Comparison of ENCODE assay signal across 8 cellular contexts in genomic region chr16:23504076-23504452, GRCh38. TPM values are rescaled to one million over a fixed set of nuclear protein-coding genes. Genes with fewer than 3 reads are reported as not detected.
DNase-seq lines count a peak whose midpoint lies in the region; ATAC-seq and TF ChIP-seq lines count a peak whose summit lies in the region.

No MANE protein-coding gene starts in this region.

- POLR2A ChIA-PET in activated CD8-positive, alpha-beta T cell treated with anti-CD3 and anti-CD28 coated beads for 36 hours (lab: Charles Lee), result interaction anchor here (0.9 to 2.4 kb wide), 6 partner anchors 8 to 65 kb away, joined by 3 to 7 read pairs (median 3); partner anchors contain the start of genes EARS2 and UBFD1

- no peaks in the 10 kb centered on the region for H3K9me3 Mint-ChIP-seq in activated naive CD4-positive, alpha-beta T cell treated with anti-CD3 and anti-CD28 coated beads, Interleukin-2, amount 10 ng/mL, durations not matched to agents 7 days and 5 days
- H3K9me3 Mint-ChIP-seq in activated CD8-positive, alpha-beta T cell treated with anti-CD3 and anti-CD28 coated beads for 36 hours, result no peaks in the 10 kb centered on the region

- TF ChIP-seq CTCF in activated CD8-positive, alpha-beta T cell treated with anti-CD3 and anti-CD28 coated beads for 36 hours (IDR thresholded peaks at IDR 0.05), result no peak
- TF ChIP-seq CTCF in right atrium auricular region (IDR thresholded peaks at IDR 0.05), result no peak

- intact Hi-C loops in activated CD8-positive, alpha-beta T cell treated with anti-CD3 and anti-CD28 coated beads for 36 hours (cut with micrococcal nuclease), result no loop called here

- peaks cover 0 to 73% of the 10 kb centered on the region in 2 donors for H3K4me1 ChIP-seq in right atrium auricular region

- H3K4me1 Mint-ChIP-seq in activated naive CD4-positive, alpha-beta T cell treated with anti-CD3 and anti-CD28 coated beads, Interleukin-2, amount 10 ng/mL, durations not matched to agents 7 days and 5 days, result peaks cover 69% of the 10 kb centered on the region
- H3K4me1 Mint-ChIP-seq in activated CD8-positive, alpha-beta T cell treated with anti-CD3 and anti-CD28 coated beads for 36 hours (ENCODE audit: low read depth), result peaks cover 53% of the 10 kb centered on the region

- CTCF ChIA-PET in activated naive CD4-positive, alpha-beta T cell treated with anti-CD3 and anti-CD28 coated beads, Interleukin-2, amount 10 ng/mL, durations not matched to agents 7 days and 5 days (lab: Charles Lee), result interaction anchor here (0.9 to 1.6 kb wide), 4 partner anchors 11 to 93 kb away, joined by 3 to 7 read pairs (median 4); no protein-coding TSS in a partner anchor
- CTCF ChIA-PET in activated CD8-positive, alpha-beta T cell treated with anti-CD3 and anti-CD28 coated beads for 36 hours (lab: Charles Lee), result interaction anchor here (0.9 to 1.5 kb wide), 3 partner anchors 13 to 68 kb away, joined by 3 to 4 read pairs (median 4); no protein-coding TSS in a partner anchor

- H3K27me3 Mint-ChIP-seq in activated naive CD4-positive, alpha-beta T cell treated with anti-CD3 and anti-CD28 coated beads, Interleukin-2, amount 10 ng/mL, durations not matched to agents 7 days and 5 days, result no peaks in the 10 kb centered on the region
- no peaks in the 10 kb centered on the region for H3K27me3 Mint-ChIP-seq in activated CD8-positive, alpha-beta T cell treated with anti-CD3 and anti-CD28 coated beads for 36 hours

- H3K4me3 Mint-ChIP-seq in activated naive CD4-positive, alpha-beta T cell treated with anti-CD3 and anti-CD28 coated beads, Interleukin-2, amount 10 ng/mL, durations not matched to agents 7 days and 5 days, result no peak overlapping the region
- H3K4me3 Mint-ChIP-seq in activated CD8-positive, alpha-beta T cell treated with anti-CD3 and anti-CD28 coated beads for 36 hours, result no peak overlapping the region

- peak overlapping the region; percentile 73 to 76 for H3K27ac ChIP-seq in right atrium auricular region

- no peaks in the 10 kb centered on the region for H3K9me3 ChIP-seq in right atrium auricular region

- H3K36me3 ChIP-seq in right atrium auricular region, result no peaks in the 10 kb centered on the region

- H3K27ac Mint-ChIP-seq in activated naive CD4-positive, alpha-beta T cell treated with anti-CD3 and anti-CD28 coated beads, Interleukin-2, amount 10 ng/mL, durations not matched to agents 7 days and 5 days, result peak overlapping the region; percentile 70
- peak overlapping the region; percentile 41 for H3K27ac Mint-ChIP-seq in activated CD8-positive, alpha-beta T cell treated with anti-CD3 and anti-CD28 coated beads for 36 hours

- H3K27me3 ChIP-seq in right atrium auricular region, result no peaks in the 10 kb centered on the region

- ATAC-seq in activated CD8-positive, alpha-beta T cell treated with anti-CD3 and anti-CD28 coated beads for 36 hours, result no peak
- no peak for ATAC-seq in GM18858 (IDR thresholded peaks at IDR 0.05; ENCODE audit: unreplicated experiment)
- no peak for ATAC-seq in HG02588 (IDR thresholded peaks at IDR 0.05; ENCODE audit: unreplicated experiment)

- H3K36me3 Mint-ChIP-seq in activated naive CD4-positive, alpha-beta T cell treated with anti-CD3 and anti-CD28 coated beads, Interleukin-2, amount 10 ng/mL, durations not matched to agents 7 days and 5 days, result peaks cover 16% of the 10 kb centered on the region
- H3K36me3 Mint-ChIP-seq in activated CD8-positive, alpha-beta T cell treated with anti-CD3 and anti-CD28 coated beads for 36 hours (ENCODE audit: low read depth), result peaks cover 27% of the 10 kb centered on the region

- no peak for DNase-seq in activated naive CD4-positive, alpha-beta T cell treated with anti-CD3 and anti-CD28 coated beads, Interleukin-2, amount 10 ng/mL, durations not matched to agents 7 days and 5 days
- DNase-seq in activated naive CD4-positive, alpha-beta T cell treated with Interleukin-2 at 50 U/mL for 16 hours, result no peak
- no peak for DNase-seq in activated CD8-positive, alpha-beta T cell treated with anti-CD3 and anti-CD28 coated beads for 36 hours
- DNase-seq in right atrium auricular region (ENCODE audit: low spot score) (peak; percentile 79), ureter (ENCODE audit: low spot score) (peak; percentile 61), OCI-M1 (lab: John Stamatoyannopoulos, UW) (no peak)

- H3K4me3 ChIP-seq in right atrium auricular region, result no peak overlapping the region

RNA-seq across cellular contexts. Expression of gene GGA2, which starts 6.2 kb away (rescaled TPM):
- 10 to 100 TPM; 91.0 to 96.9 TPM for total RNA-seq in activated CD8-positive, alpha-beta T cell treated with anti-CD3 and anti-CD28 coated beads for 36 hours
- total RNA-seq in right atrium auricular region, result 10 to 100 TPM; 25.0 to 59.3 TPM
- total RNA-seq in ureter, result 99.4 TPM

RNA-seq across cellular contexts. Expression of gene COG7, which starts 51.1 kb away (rescaled TPM):
- 10 to 100 TPM; 16.4 to 16.7 TPM for total RNA-seq in activated CD8-positive, alpha-beta T cell treated with anti-CD3 and anti-CD28 coated beads for 36 hours
- total RNA-seq in right atrium auricular region, result 10 to 100 TPM in 1 of 2 donors, 1 to 10 TPM in 1; 9.0 to 11.2 TPM
- total RNA-seq in ureter, result 45.6 TPM

RNA-seq across cellular contexts. Expression of gene EARS2, which starts 53.1 kb away (rescaled TPM):
- total RNA-seq in activated CD8-positive, alpha-beta T cell treated with anti-CD3 and anti-CD28 coated beads for 36 hours, result 10 to 100 TPM; 25.7 to 29.1 TPM
- 10 to 100 TPM; 15.3 to 18.1 TPM for total RNA-seq in right atrium auricular region
- total RNA-seq in ureter, result 45.6 TPM

RNA-seq across cellular contexts. Expression of gene UBFD1, which starts 53.5 kb away (rescaled TPM):
- total RNA-seq in activated CD8-positive, alpha-beta T cell treated with anti-CD3 and anti-CD28 coated beads for 36 hours, result 10 to 100 TPM; 51.8 to 54.1 TPM
- 10 to 100 TPM; 85.5 to 93.9 TPM for total RNA-seq in right atrium auricular region
- 51.3 TPM for total RNA-seq in ureter

Comparison
In these comparisons a context has a peak if more than half of its experiments do, and no peak if none do; other contexts are left out.
1. DNase-seq: peak in right atrium auricular region (single experiment) and ureter (single experiment); none in activated naive CD4-positive, alpha-beta T cell treated with anti-CD3 and anti-CD28 coated beads, Interleukin-2, amount 10 ng/mL, durations not matched to agents 7 days and 5 days (single experiment), activated naive CD4-positive, alpha-beta T cell treated with Interleukin-2 at 50 U/mL for 16 hours (single experiment), activated CD8-positive, alpha-beta T cell treated with anti-CD3 and anti-CD28 coated beads for 36 hours (single experiment) and OCI-M1 (single experiment).